1 cellular context compared by ENCODE assay signal in genomic region chr5:180082633-180083420, GRCh38.
TF ChIP-seq lines count a peak whose summit lies in the region.

No MANE protein-coding gene starts in this region.

TF ChIP-seq in GM23338, 12 proteins besides CTCF, POLR2A, EP300 and RAD21:
- TF ChIP-seq ZNF462 (CRISPR knock-in tag; IDR thresholded peaks at IDR 0.05) = no peak
- TF ChIP-seq EZH2 (IDR thresholded peaks at IDR 0.05; ENCODE audit: low read depth, unreplicated experiment) = no peak
- TF ChIP-seq ZNF331 (CRISPR knock-in tag; IDR thresholded peaks at IDR 0.05; ENCODE audit: low read depth) = peak; percentile 65
- no peak for TF ChIP-seq ETS1 (IDR thresholded peaks at IDR 0.05)
- TF ChIP-seq ZNF114 (CRISPR knock-in tag; IDR thresholded peaks at IDR 0.05) = no peak
- TF ChIP-seq REST (IDR thresholded peaks at IDR 0.05; ENCODE audit: unreplicated experiment) = no peak
- TF ChIP-seq POLR2AphosphoS5 (IDR thresholded peaks at IDR 0.05; ENCODE audit: low read depth) = peak; percentile 57; the same call in 1 of the 2 replicates
- no peak for TF ChIP-seq EZH2phosphoT487 (IDR thresholded peaks at IDR 0.05; ENCODE audit: unreplicated experiment)
- no peak for TF ChIP-seq JUNB (IDR thresholded peaks at IDR 0.05; ENCODE audit: unreplicated experiment)
- peak; percentile 55; the same call in 1 of the 2 replicates for TF ChIP-seq NANOG (IDR thresholded peaks at IDR 0.05; ENCODE audit: borderline replicate concordance)
